ENCODE assay signal across 26 cellular contexts in genomic region chr1:47571952-47572351, GRCh38.
"Had no signal": no experiment of that assay in that cellular context is flagged by ENCODE, and none has a peak within 500 bp of the region (broad histone marks: within the 10 kb centered on the region; RNA-seq: fewer than 3 reads in every experiment).

No MANE protein-coding gene starts in this region.

- H3K4me1 Mint-ChIP-seq: immature natural killer cell, naive B cell, natural killer cell had no signal

- H3K27ac Mint-ChIP-seq: immature natural killer cell, mesothelial cell of epicardium, natural killer cell, nephron progenitor cell had no signal

- DNase-seq: immature natural killer cell; kidney; left ventricle myocardium inferior; mesendoderm; naive B cell; natural killer cell; nephron progenitor cell; ovary; retina; right cardiac atrium; stimulated activated CD4-positive, alpha-beta T cell treated with anti-CD3 and anti-CD28 coated beads, Interleukin-12 subunit alpha, Interleukin-12 subunit beta, amount 100 ng/mL, for 4 hours; stimulated activated CD4-positive, alpha-beta T cell treated with anti-CD3 and anti-CD28 coated beads, Interleukin-15, amount 100 ng/mL, for 24 hours; stimulated activated CD4-positive, alpha-beta T cell treated with anti-CD3 and anti-CD28 coated beads, Interleukin-2, amount 100 ng/mL, for 24 hours; stimulated activated CD4-positive, alpha-beta T cell treated with anti-CD3 and anti-CD28 coated beads, Interleukin-4, amount 100 ng/mL, for 1 hour; stimulated activated naive CD4-positive, alpha-beta T cell; stomach; testis; thyroid gland; transverse colon; upper lobe of left lung had no signal

- H3K36me3 Mint-ChIP-seq: immature natural killer cell, mesothelial cell of epicardium, naive B cell, natural killer cell had no signal

- ATAC-seq: natural killer cell, right cardiac atrium, sciatic nerve had no signal

- H3K27ac ChIP-seq: left ventricle myocardium inferior, ovary, prostate gland, skin epidermis, stomach, testis, thyroid gland, transverse colon, upper lobe of left lung had no signal

- H3K36me3 ChIP-seq: left ventricle myocardium inferior, ovary, prostate gland, stomach, thyroid gland, transverse colon, upper lobe of left lung had no signal

- H3K9me3 Mint-ChIP-seq: immature natural killer cell, mesothelial cell of epicardium, naive B cell, natural killer cell, nephron progenitor cell had no signal

- H3K27me3 ChIP-seq: ovary, testis, thyroid gland, transverse colon, upper lobe of left lung had no signal

- H3K9me3 ChIP-seq: left ventricle myocardium inferior, ovary, prostate gland, stomach, testis, thyroid gland, transverse colon, upper lobe of left lung had no signal

- H3K4me3 Mint-ChIP-seq: immature natural killer cell, mesothelial cell of epicardium, naive B cell, natural killer cell, nephron progenitor cell had no signal

- H3K4me1 ChIP-seq: prostate gland had no signal

- FAIRE-seq: islet of Langerhans, kidney had no signal

- H3K4me3 ChIP-seq: left ventricle myocardium inferior, lung, ovary, prostate gland, skin epidermis, stomach, testis, thyroid gland, transverse colon, upper lobe of left lung had no signal
